In the genomic region with DNA sequence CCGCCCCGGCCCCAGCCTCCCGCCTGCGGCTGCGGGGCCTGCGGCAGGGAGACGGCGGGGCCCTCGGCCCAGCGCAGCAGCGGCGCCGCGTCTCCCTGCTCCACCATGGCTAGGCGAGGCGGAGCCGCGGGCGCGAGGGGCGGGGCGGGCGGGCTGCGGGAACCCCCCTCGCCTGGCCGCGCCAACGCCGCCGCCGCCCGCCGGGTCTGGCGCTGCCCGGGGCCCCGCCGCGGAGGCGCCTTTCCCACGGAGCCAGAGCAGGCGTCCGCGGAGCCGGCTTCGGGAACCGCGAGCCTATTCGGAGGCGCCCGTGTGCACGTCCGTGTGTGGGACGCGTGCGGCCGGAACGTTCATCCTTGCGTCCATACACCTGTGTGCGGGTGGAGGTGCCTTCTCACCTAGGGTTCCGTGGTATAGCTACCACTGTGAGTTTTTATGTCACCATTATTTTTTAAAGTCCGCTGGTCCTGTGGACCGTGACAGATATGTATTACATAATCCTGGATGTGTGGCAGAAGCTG, we compare ENCODE assay signal across 8 cellular contexts. TPM values are rescaled to one million over a fixed set of nuclear protein-coding genes. Genes with fewer than 3 reads are reported as not detected.
DNase-seq lines count a peak whose midpoint lies in the region; ATAC-seq, FAIRE-seq and TF ChIP-seq lines count a peak whose summit lies in the region.

TSS of gene DENND11 (minus strand) at position 120 of the 521 bp plus-strand sequence. CDS start at position 107, 13 bp downstream.

- H3K36me3 Mint-ChIP-seq in CD14-positive monocyte = peaks cover 0 to 5% of the 10 kb centered on the region in 2 donors
- no peaks in the 10 kb centered on the region for H3K36me3 Mint-ChIP-seq in activated naive CD4-positive, alpha-beta T cell treated with anti-CD3 and anti-CD28 coated beads, Interleukin-2, amount 50 U/mL, for 24 hours

- DNase-seq in CD14-positive monocyte (ENCODE audit: low spot score) (no peak), heart right ventricle (peak; percentile 26 to 62), pons (ENCODE audit: low spot score) (peak; percentile 21), urothelium cell line (ENCODE audit: low spot score) (peak; percentile 70)

- FAIRE-seq in urothelium cell line (lab: Jason Lieb, UNC) = no peak

- peak within 1 kb of the TSS; percentile 71 to 91 (median 86) for H3K27ac ChIP-seq in heart right ventricle

- H3K9me3 Mint-ChIP-seq in CD14-positive monocyte = no peaks in the 10 kb centered on the region
- no peaks in the 10 kb centered on the region for H3K9me3 Mint-ChIP-seq in activated naive CD4-positive, alpha-beta T cell treated with anti-CD3 and anti-CD28 coated beads, Interleukin-2, amount 50 U/mL, for 24 hours

- ATAC-seq in HG03354 (IDR thresholded peaks at IDR 0.05; ENCODE audit: poor library complexity, severe bottlenecking, unreplicated experiment) (peak; percentile 77), heart right ventricle (peak; percentile 52 to 85 (median 69))

- peaks cover 36% of the 10 kb centered on the region for H3K4me1 Mint-ChIP-seq in CD14-positive monocyte
- peaks cover 45% of the 10 kb centered on the region for H3K4me1 Mint-ChIP-seq in activated naive CD4-positive, alpha-beta T cell treated with anti-CD3 and anti-CD28 coated beads, Interleukin-2, amount 50 U/mL, for 24 hours

- H3K27ac Mint-ChIP-seq in CD14-positive monocyte = peak within 1 kb of the TSS in 2 of 7 donors; percentile 3 to 75
- H3K27ac Mint-ChIP-seq in activated naive CD4-positive, alpha-beta T cell treated with anti-CD3 and anti-CD28 coated beads, Interleukin-2, amount 50 U/mL, for 24 hours = peak within 1 kb of the TSS; percentile 75

- H3K36me3 ChIP-seq in heart right ventricle = no peaks in the 10 kb centered on the region

- peak within 1 kb of the TSS; percentile 73 to 92 (median 84) for H3K4me3 ChIP-seq in heart right ventricle

- H3K4me3 Mint-ChIP-seq in CD14-positive monocyte = peak within 1 kb of the TSS; percentile 79 to 87
- peak within 1 kb of the TSS; percentile 84 for H3K4me3 Mint-ChIP-seq in activated naive CD4-positive, alpha-beta T cell treated with anti-CD3 and anti-CD28 coated beads, Interleukin-2, amount 50 U/mL, for 24 hours

- no peaks in the 10 kb centered on the region for H3K9me3 ChIP-seq in heart right ventricle

- H3K27me3 Mint-ChIP-seq in CD14-positive monocyte (ENCODE audit: low read depth in 3 of 3) = peaks cover 22 to 31% (median 24%) of the 10 kb centered on the region in 3 donors
- H3K27me3 Mint-ChIP-seq in activated naive CD4-positive, alpha-beta T cell treated with anti-CD3 and anti-CD28 coated beads, Interleukin-2, amount 50 U/mL, for 24 hours = no peaks in the 10 kb centered on the region

- peak; percentile 49 for TF ChIP-seq POLR2A in GM19099 (IDR thresholded peaks at IDR 0.05; ENCODE audit: extremely low read depth, insufficient read length, low read depth)
- TF ChIP-seq POLR2A in Raji (IDR thresholded peaks at IDR 0.05; ENCODE audit: insufficient read depth, low read depth, low read length) = 0 out of 2 replicates have a peak, but pooled peaks have one; percentile 28

- TF ChIP-seq CTCF in CD14-positive monocyte (IDR thresholded peaks at IDR 0.05) (no peak), heart right ventricle (IDR thresholded peaks at IDR 0.05) (no peak)

- intact Hi-C loops in CD14-positive monocyte (cut with micrococcal nuclease) = loop anchor here in 1 of 2 donors (10.0 kb wide), 1 partner anchor 47 kb away; no protein-coding TSS in a partner anchor
- intact Hi-C loops in heart right ventricle (cut with DNase I) = loop anchor here in 2 of 10 donors (5.0 kb wide), 2 partner anchors 35 to 50 kb away; partner anchors contain the start of gene SSBP1 (in 2 of the 2)

- no peaks in the 10 kb centered on the region for H3K27me3 ChIP-seq in heart right ventricle

- 1% methylated on average over 38 to 62 of the region's 62 CpGs for WGBS in heart right ventricle, 2 donors

- H3K4me1 ChIP-seq in heart right ventricle = peaks cover 0 to 44% (median 26%) of the 10 kb centered on the region in 9 donors

RNA-seq across cellular contexts. Expression of gene DENND11, which starts in this region (rescaled TPM):
- polyA plus RNA-seq in CD14-positive monocyte (1 to 10 TPM; 1.4 to 1.9 TPM), heart right ventricle (1 to 10 TPM; 2.7 to 3.4 TPM)
- 10 to 100 TPM in 4 of 10 donors, 1 to 10 TPM in 6; 6.7 to 11.5 (median 9.3) TPM for total RNA-seq in heart right ventricle
